Comparison of ENCODE assay signal across 16 cellular contexts in genomic region chr20:4488407-4489339, GRCh38.
DNase-seq lines count a peak whose midpoint lies in the region; TF ChIP-seq lines count a peak whose summit lies in the region.
"Had no signal": no experiment of that assay in that cellular context is flagged by ENCODE, and none has a peak within 500 bp of the region (broad histone marks: within the 10 kb centered on the region; RNA-seq: fewer than 3 reads in every experiment).

No MANE protein-coding gene starts in this region.

- DNase-seq in AG04449 (ENCODE audit: low read depth, low spot score) (peak; percentile 42), HK-2 (ENCODE audit: unreplicated experiment) (peak; percentile 11), amniotic epithelial cell (ENCODE audit: low read depth) (peak; percentile 47), foreskin fibroblast (peak; percentile 89 to 92), SKM-1 (lab: John Stamatoyannopoulos, UW; ENCODE audit: unreplicated experiment) (no peak), ecto neural progenitor cell (ENCODE audit: low spot score) (no peak), NCI-H1092 treated with DMSO at 0.1 percent for 48 hours (lab: John Stamatoyannopoulos, UW) (no peak), GM19240 (ENCODE audit: insufficient read length, low spot score) (no peak)
- DNase-seq: cortex of kidney, gastrocnemius medialis, islet precursor cell, Karpas-422, NCI-H1694, NCI-H510A treated with DMSO at 0.1 percent for 48 hours, occipital lobe had no signal

- H3K4me3 ChIP-seq in AG04449 (ENCODE audit: low read depth, low read length) (no peak overlapping the region), foreskin fibroblast (ENCODE audit: low read depth in 1 of 2, low read length in 2 of 2) (no peak overlapping the region)
- H3K4me3 ChIP-seq: gastrocnemius medialis, smooth muscle cell had no signal

- CTCF ChIA-PET in AG04449 (lab: Yijun Ruan, JAX) = interaction anchor here (0.6 to 1.2 kb wide), 3 partner anchors 9 to 238 kb away, joined by 3 to 5 read pairs (median 4); no protein-coding TSS in a partner anchor

- POLR2A ChIA-PET in AG04449 (lab: Yijun Ruan, JAX) = no interaction called here

- no peak for TF ChIP-seq CTCF in AG04449 (IDR thresholded peaks at IDR 0.05; ENCODE audit: insufficient read depth, low read length, missing control alignments)
- TF ChIP-seq CTCF in foreskin fibroblast (IDR thresholded peaks at IDR 0.05; ENCODE audit: low read depth, low read length) = no peak

Comparison
In these comparisons a context has a peak if more than half of its experiments do, and no peak if none do; other contexts are left out.
1. DNase-seq: peak in AG04449 (single experiment), HK-2 (single experiment), amniotic epithelial cell (single experiment) and foreskin fibroblast (2 of 2); none in SKM-1 (single experiment), ecto neural progenitor cell (single experiment), NCI-H1092 treated with DMSO at 0.1 percent for 48 hours (single experiment) and GM19240 (single experiment).